ENCODE assay signal across 8 cellular contexts in the genomic region with DNA sequence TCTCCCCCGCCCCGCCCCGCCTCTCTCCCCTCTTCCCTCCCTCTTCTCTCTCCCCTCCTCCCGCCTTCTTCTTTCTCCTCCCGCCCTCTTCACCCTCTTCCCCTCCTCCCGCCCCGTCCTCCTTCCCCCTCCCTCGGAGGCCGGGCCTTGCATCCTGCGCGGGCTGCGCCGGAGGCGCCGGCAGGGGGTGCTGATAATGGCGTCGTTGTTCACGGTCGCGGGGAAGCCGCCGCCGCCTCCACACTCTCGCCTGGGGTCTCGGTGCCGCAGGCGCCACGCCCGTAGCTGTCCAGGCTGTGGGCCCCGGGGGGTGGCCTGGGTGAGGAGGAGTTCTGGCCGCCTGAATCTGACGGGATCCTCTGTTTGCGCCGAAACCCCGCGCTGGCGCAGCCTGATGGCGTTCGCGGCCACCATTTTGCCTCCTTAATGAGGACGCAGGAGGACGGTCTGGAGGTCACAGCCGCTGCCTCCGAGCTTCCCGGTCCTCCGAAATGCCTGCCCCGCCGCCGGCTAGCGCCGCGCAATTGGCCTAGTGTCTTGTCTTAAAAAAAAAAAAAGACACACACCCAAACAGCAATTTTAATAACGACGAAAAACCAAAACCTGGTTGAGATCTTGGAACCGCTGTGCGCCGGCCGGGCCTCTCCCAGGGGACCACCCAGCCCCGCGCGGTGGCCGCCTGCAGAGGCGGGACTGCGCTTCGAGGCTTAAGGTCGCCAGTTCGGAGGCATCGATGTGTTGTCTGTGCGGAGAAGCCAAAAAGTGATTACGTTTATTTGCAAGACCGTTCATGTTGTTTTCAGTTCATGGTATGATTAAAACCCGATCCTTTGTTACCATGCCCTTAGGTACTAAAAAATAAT.
DNase-seq lines count a peak whose midpoint lies in the region; ATAC-seq, FAIRE-seq and TF ChIP-seq lines count a peak whose summit lies in the region.

No MANE protein-coding gene starts in this region.

- intact Hi-C loops in A673 (cut with micrococcal nuclease; ENCODE audit: unreplicated experiment): loop anchor here (1.0 to 10.0 kb wide), 4 partner anchors 71 to 316 kb away; a partner anchor contains a TSS
- intact Hi-C loops in body of pancreas (cut with DNase I): loop anchor here (10.0 kb wide), 1 partner anchor 96 kb away; no protein-coding TSS in a partner anchor

- H3K36me3 ChIP-seq in A673 (ENCODE audit: insufficient read depth, low read length, poor library complexity, severe bottlenecking) (no peaks in the 10 kb centered on the region), body of pancreas (replicated peaks in 1 of 2; ENCODE audit: insufficient read depth in 1 of 2, low read depth in 2 of 2) (no peaks in the 10 kb centered on the region)

- BruUV-seq in A673 (replicated peaks; lab: Mats Ljungman, UMichigan): no TSS peak

- peak overlapping the region; percentile 99 for H3K27ac ChIP-seq in A673 (ENCODE audit: low read depth, low read length, poor library complexity, severe bottlenecking)
- peak overlapping the region; percentile 97 to 100 (median 100) for H3K27ac ChIP-seq in body of pancreas

- H3K4me3 ChIP-seq in A673 (ENCODE audit: low read depth, low read length, poor library complexity, severe bottlenecking) (peak overlapping the region; percentile 86), body of pancreas (peak overlapping the region; percentile 22 to 57), iPS-11a (ENCODE audit: low read depth, low read length) (peak overlapping the region; percentile 62), skeletal muscle cell (ENCODE audit: low read depth, low read length) (peak overlapping the region; percentile 69)

- H3K4me1 ChIP-seq in A673 (ENCODE audit: insufficient read depth, low read length, poor library complexity, severe bottlenecking): peaks cover 15% of the 10 kb centered on the region
- H3K4me1 ChIP-seq in body of pancreas: peaks cover 20% of the 10 kb centered on the region

- WGBS in body of pancreas, 2 donors: 0 to 1% methylated on average over 32 to 56 of the region's 72 CpGs

- TF ChIP-seq POLR2A in GM18526 (IDR thresholded peaks at IDR 0.05; ENCODE audit: extremely low read depth, insufficient read length) (peak; percentile 61), body of pancreas (IDR thresholded peaks at IDR 0.05) (peak; percentile 91 to 97 (median 94))

- DNase-seq in A673 (ENCODE audit: low spot score): peak; percentile 98
- DNase-seq in NCI-H2107 (lab: John Stamatoyannopoulos, UW): peak; percentile 97
- DNase-seq in body of pancreas: peak; percentile 93 to 96 (median 94)
- peak; percentile 89 for DNase-seq in skeletal muscle cell (ENCODE audit: low read depth)

- TF ChIP-seq CTCF in A673 (conservative IDR thresholded peaks at IDR 0.05; ENCODE audit: low read depth, low read length): peak; percentile 73
- TF ChIP-seq CTCF in body of pancreas (IDR thresholded peaks at IDR 0.05): peak; percentile 33 to 92 (median 76)

- ATAC-seq in HG03066 (IDR thresholded peaks at IDR 0.05; ENCODE audit: low read depth, unreplicated experiment) (peak; percentile 65), body of pancreas (peak; percentile 87)

- H3K9me3 ChIP-seq in A673 (ENCODE audit: low read depth, low read length, poor library complexity, severe bottlenecking) (no peaks in the 10 kb centered on the region), body of pancreas (no peaks in the 10 kb centered on the region)

- CTCF ChIA-PET in A673 (lab: Charles Lee): interaction anchor here (1.3 to 1.5 kb wide), 2 partner anchors 72 to 135 kb away, joined by 5 to 6 read pairs; a partner anchor contains a TSS

- FAIRE-seq in TTC549 (lab: Jason Lieb, UNC): peak; percentile 87

- POLR2A ChIA-PET in A673 (lab: Charles Lee; ENCODE audit: low non-redundant PET): no interaction called here

- H3K27me3 ChIP-seq in A673 (replicated peaks; ENCODE audit: insufficient read depth, low read depth, low read length, poor library complexity): no peaks in the 10 kb centered on the region
- no peaks in the 10 kb centered on the region for H3K27me3 ChIP-seq in body of pancreas

Comparison
In these comparisons a context has a peak if more than half of its experiments do, and no peak if none do; other contexts are left out.
1. Peak in every context shown above with its lines: DNase-seq, ATAC-seq, H3K4me3 ChIP-seq and H3K27ac ChIP-seq.